Comparison of ENCODE assay signal across 29 cellular contexts in genomic region chr2:7933665-7934064, GRCh38.
"Had no signal": no experiment of that assay in that cellular context is flagged by ENCODE, and none has a peak within 500 bp of the region (broad histone marks: within the 10 kb centered on the region; RNA-seq: fewer than 3 reads in every experiment).

No MANE protein-coding gene starts in this region.

- H3K27me3 ChIP-seq: left lung, ovary, right atrium auricular region, testis, tibial artery, upper lobe of left lung had no signal

- H3K4me3 Mint-ChIP-seq: mesothelial cell of epicardium; naive thymus-derived CD8-positive, alpha-beta T cell; nephron progenitor cell; stimulated activated memory B cell treated with anti-CD40 and anti-IgM and Interleukin-4, amounts not matched to agents 10 μg/mL and 1 μg/mL and 100 μg/mL, for 72 hours had no signal

- H3K36me3 Mint-ChIP-seq: mesothelial cell of epicardium; stimulated activated memory B cell treated with anti-CD40 and anti-IgM and Interleukin-4, amounts not matched to agents 10 μg/mL and 1 μg/mL and 100 μg/mL, for 72 hours had no signal

- ATAC-seq: left lung; naive thymus-derived CD8-positive, alpha-beta T cell; sciatic nerve; stimulated activated memory B cell treated with anti-CD40 and anti-IgM and Interleukin-4, amounts not matched to agents 10 μg/mL and 1 μg/mL and 100 μg/mL, for 72 hours; stimulated activated naive CD8-positive, alpha-beta T cell treated with anti-CD3 and anti-CD28 coated beads, Interleukin-15, Interleukin-2, amounts not matched to agents 100 U/mL and 50 U/mL, for 24 hours had no signal

- H3K9me3 ChIP-seq: left lung, ovary, right atrium auricular region, testis, tibial artery, upper lobe of left lung had no signal

- H3K27me3 Mint-ChIP-seq: progenitor cell of endocrine pancreas had no signal

- H3K9me3 Mint-ChIP-seq: naive thymus-derived CD8-positive, alpha-beta T cell; stimulated activated memory B cell treated with anti-CD40 and anti-IgM and Interleukin-4, amounts not matched to agents 10 μg/mL and 1 μg/mL and 100 μg/mL, for 72 hours had no signal

- H3K27ac ChIP-seq: coronary artery, left lung, ovary, right atrium auricular region, testis, tibial artery, upper lobe of left lung had no signal

- H3K36me3 ChIP-seq: left lung, ovary, right atrium auricular region, tibial artery, upper lobe of left lung had no signal

- H3K4me3 ChIP-seq: coronary artery, left lung, ovary, right atrium auricular region, smooth muscle cell, testis, tibial artery, upper lobe of left lung had no signal

- DNase-seq: central memory CD4-positive, alpha-beta T cell; dermis blood vessel endothelial cell; effector memory CD4-positive, alpha-beta T cell; erythroblast; head of caudate nucleus; kidney; left lung; mesenchymal stem cell; naive thymus-derived CD8-positive, alpha-beta T cell; nephron progenitor cell; occipital lobe; ovary; stimulated activated CD4-positive, alpha-beta T cell treated with anti-CD3 and anti-CD28 coated beads, Interleukin-2, amount 100 ng/mL, for 24 hours; stimulated activated CD4-positive, alpha-beta T cell treated with anti-CD3 and anti-CD28 coated beads, Interleukin-4, amount 100 ng/mL, for 24 hours; stimulated activated naive CD8-positive, alpha-beta T cell treated with anti-CD3 and anti-CD28 coated beads, Interleukin-15, Interleukin-2, amounts not matched to agents 100 U/mL and 50 U/mL, for 24 hours; substantia nigra; testis; tibial artery; upper lobe of left lung had no signal

- FAIRE-seq: endothelial cell of umbilical vein, frontal cortex, kidney, urothelium cell line had no signal

- H3K4me1 ChIP-seq: left lung, right atrium auricular region, testis, tibial artery, upper lobe of left lung had no signal

- H3K4me1 Mint-ChIP-seq: naive thymus-derived CD8-positive, alpha-beta T cell; nephron progenitor cell; stimulated activated memory B cell treated with anti-CD40 and anti-IgM and Interleukin-4, amounts not matched to agents 10 μg/mL and 1 μg/mL and 100 μg/mL, for 72 hours had no signal

- H3K27ac Mint-ChIP-seq: mesothelial cell of epicardium; nephron progenitor cell; progenitor cell of endocrine pancreas; stimulated activated memory B cell treated with anti-CD40 and anti-IgM and Interleukin-4, amounts not matched to agents 10 μg/mL and 1 μg/mL and 100 μg/mL, for 72 hours had no signal

- H3K4me2 ChIP-seq: smooth muscle cell had no signal
